15 cellular contexts compared by ENCODE assay signal in the genomic region with DNA sequence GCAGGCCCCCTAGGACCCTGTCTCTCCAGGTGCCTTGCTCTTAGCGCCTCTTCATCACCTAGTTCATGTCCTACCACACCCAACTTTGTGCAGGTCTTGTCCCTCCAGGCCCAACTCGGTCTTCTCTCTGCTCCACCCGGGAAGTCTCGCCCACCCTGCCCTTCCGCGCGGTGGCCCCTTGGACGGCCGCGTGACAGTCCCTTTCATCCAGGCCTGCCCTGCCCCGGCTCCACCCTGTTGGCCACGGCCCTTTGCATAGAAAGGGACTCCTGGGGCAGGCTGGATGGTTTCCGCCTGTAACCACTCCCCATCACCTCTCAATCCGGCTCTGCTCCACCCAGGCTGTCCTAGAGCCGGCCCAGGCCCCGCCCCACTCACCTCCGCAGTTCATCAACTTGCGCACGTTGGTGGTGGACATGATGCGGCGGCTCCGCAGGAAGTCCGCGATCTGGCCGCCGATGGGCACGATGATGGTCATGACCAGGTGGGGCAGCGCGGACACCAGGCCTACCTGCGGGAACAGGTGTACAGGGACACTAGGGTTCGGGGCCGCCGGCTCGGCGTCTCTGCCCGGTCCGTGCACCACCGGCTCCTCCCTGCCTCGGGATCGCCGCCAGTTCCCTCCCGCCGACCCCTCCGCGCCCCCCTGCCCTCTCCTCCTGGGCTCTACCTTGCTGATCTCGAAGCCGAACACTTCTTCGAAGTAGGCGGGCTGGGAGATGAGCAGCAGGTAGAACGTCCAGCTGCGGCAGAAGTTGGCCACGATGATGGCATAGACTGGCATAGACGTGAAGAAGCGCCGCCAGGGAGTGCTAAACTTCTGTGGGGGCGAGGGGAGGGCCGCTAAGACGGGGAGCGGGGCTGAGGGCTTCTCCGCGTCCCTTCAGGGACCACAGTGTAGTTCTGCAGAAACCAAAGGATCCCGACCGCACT. TPM values are rescaled to one million over a fixed set of nuclear protein-coding genes. Genes with fewer than 3 reads are reported as not detected.
DNase-seq lines count a peak whose midpoint lies in the region; ATAC-seq and TF ChIP-seq lines count a peak whose summit lies in the region.
"Had no signal": no experiment of that assay in that cellular context is flagged by ENCODE, and none has a peak within 500 bp of the region (broad histone marks: within the 10 kb centered on the region; RNA-seq: fewer than 3 reads in every experiment).

No MANE protein-coding gene starts in this region.

- H3K9me3 Mint-ChIP-seq in activated T-helper 17 cell treated with anti-CD3 and anti-CD28 coated beads, Interleukin-2, amount 50 U/mL, for 72 hours: no peaks in the 10 kb centered on the region
- H3K9me3 Mint-ChIP-seq in immature natural killer cell: peaks cover 0 to 3% (median 0%) of the 10 kb centered on the region in 6 donors

- peaks cover 15% of the 10 kb centered on the region for H3K36me3 Mint-ChIP-seq in activated T-helper 17 cell treated with anti-CD3 and anti-CD28 coated beads, Interleukin-2, amount 50 U/mL, for 72 hours (ENCODE audit: low read depth)
- no peaks in the 10 kb centered on the region for H3K36me3 Mint-ChIP-seq in immature natural killer cell

- ATAC-seq in activated T-helper 17 cell treated with anti-CD3 and anti-CD28 coated beads, Interleukin-2, amount 50 U/mL, for 72 hours (replicated peaks): peak; percentile 69
- ATAC-seq in HG02885 (IDR thresholded peaks at IDR 0.05; ENCODE audit: poor library complexity, unreplicated experiment): no peak
- ATAC-seq: right cardiac atrium, Right ventricle myocardium inferior had no signal

- no peak overlapping the region for H3K27ac ChIP-seq in BLaER1
- no peak overlapping the region for H3K27ac ChIP-seq in breast epithelium
- H3K27ac ChIP-seq: cardiac muscle cell, thoracic aorta had no signal

- TF ChIP-seq CTCF in breast epithelium (IDR thresholded peaks at IDR 0.05): no peak

- no peak overlapping the region for H3K27ac Mint-ChIP-seq in activated T-helper 17 cell treated with anti-CD3 and anti-CD28 coated beads, Interleukin-2, amount 50 U/mL, for 72 hours
- peak overlapping the region in 1 of 6 donors; percentile 59 for H3K27ac Mint-ChIP-seq in immature natural killer cell

- peak overlapping the region; percentile 14; the same call in 1 of the 2 replicates for H3K4me2 ChIP-seq in BLaER1

- H4K20me1 ChIP-seq in BLaER1: peaks cover 6% of the 10 kb centered on the region; the same call in 1 of the 2 replicates

- intact Hi-C loops in breast epithelium (cut with DNase I; ENCODE audit: low total_unique reads): loop anchor here (10.0 kb wide), 1 partner anchor 178 kb away; no protein-coding TSS in a partner anchor

- peak; percentile 37 for DNase-seq in G401 (ENCODE audit: low spot score)
- DNase-seq in immature natural killer cell: no peak
- no peak for DNase-seq in breast epithelium (ENCODE audit: low spot score in 2 of 2)
- DNase-seq in NCI-H2227 treated with DMSO at 0.1 percent for 48 hours (lab: John Stamatoyannopoulos, UW): no peak
- DNase-seq in COR-L47 (lab: John Stamatoyannopoulos, UW): no peak
- DNase-seq: NCI-H1105 treated with DMSO at 0.1 percent for 48 hours, NCI-H526 treated with DMSO at 0.1 percent for 48 hours had no signal

- 0 out of 2 replicates have a peak overlapping the region, but pooled peaks have one; percentile 28 for H3K4me3 ChIP-seq in BLaER1
- peak overlapping the region in 1 of 3 donors; percentile 35 for H3K4me3 ChIP-seq in breast epithelium
- H3K4me3 ChIP-seq: cardiac muscle cell, thoracic aorta had no signal

- peaks cover 23% of the 10 kb centered on the region for H3K9me3 ChIP-seq in BLaER1
- no peaks in the 10 kb centered on the region for H3K9me3 ChIP-seq in breast epithelium
- H3K9me3 ChIP-seq: thoracic aorta had no signal

- H3K36me3 ChIP-seq in BLaER1 (no peaks in the 10 kb centered on the region), breast epithelium (no peaks in the 10 kb centered on the region)
- H3K36me3 ChIP-seq: cardiac muscle cell, thoracic aorta had no signal

- H3K9ac ChIP-seq in BLaER1: no peak overlapping the region

- peak overlapping the region; percentile 36 for H3K4me3 Mint-ChIP-seq in activated T-helper 17 cell treated with anti-CD3 and anti-CD28 coated beads, Interleukin-2, amount 50 U/mL, for 72 hours
- H3K4me3 Mint-ChIP-seq in immature natural killer cell: peak overlapping the region in 3 of 5 donors; percentile 14 to 30 (median 24)

- TF ChIP-seq POLR2A in breast epithelium (IDR thresholded peaks at IDR 0.05): no peak

- in situ Hi-C loops in G401 (cut with HindIII; ENCODE audit: low sequenced_read_pairs): no loop called here

- peaks cover 100% of the 10 kb centered on the region for H3K27me3 ChIP-seq in BLaER1
- peaks cover 12 to 79% of the 10 kb centered on the region in 2 donors for H3K27me3 ChIP-seq in breast epithelium

- H3K27me3 Mint-ChIP-seq in activated T-helper 17 cell treated with anti-CD3 and anti-CD28 coated beads, Interleukin-2, amount 50 U/mL, for 72 hours: peaks cover 64% of the 10 kb centered on the region
- H3K27me3 Mint-ChIP-seq in immature natural killer cell (ENCODE audit: low read depth in 3 of 3): peaks cover 30 to 46% (median 37%) of the 10 kb centered on the region in 3 donors

- H3K4me1 ChIP-seq in BLaER1 (peaks cover 27% of the 10 kb centered on the region), breast epithelium (peaks cover 5 to 6% of the 10 kb centered on the region in 2 donors)

- H3K4me1 Mint-ChIP-seq in activated T-helper 17 cell treated with anti-CD3 and anti-CD28 coated beads, Interleukin-2, amount 50 U/mL, for 72 hours: peaks cover 22% of the 10 kb centered on the region
- H3K4me1 Mint-ChIP-seq in immature natural killer cell: peaks cover 22 to 29% of the 10 kb centered on the region in 2 donors

RNA-seq across cellular contexts. Expression of gene GFY, which starts 7.2 kb away (rescaled TPM):
- 0.55 and 1.3 TPM in 2 replicates for total RNA-seq in G401 (2014; rRNA removed; shearing (Covaris generic))
- total RNA-seq in activated T-helper 17 cell treated with anti-CD3 and anti-CD28 coated beads, Interleukin-2, amount 50 U/mL, for 72 hours: not detected
- polyA plus RNA-seq in immature natural killer cell: not detected
- not detected for total RNA-seq in breast epithelium
- total RNA-seq: right cardiac atrium, Right ventricle myocardium inferior, thoracic aorta had no signal
- polyA plus RNA-seq: esophagus, right cardiac atrium had no signal

RNA-seq across cellular contexts. Expression of gene SLC17A7, which starts 8.9 kb away (rescaled TPM):
- 3.1 and 7.0 TPM in 2 replicates for total RNA-seq in G401 (2014; rRNA removed; shearing (Covaris generic))
- under 1 TPM in 1 of 2 donors, not detected in 1; 0.40 TPM for total RNA-seq in activated T-helper 17 cell treated with anti-CD3 and anti-CD28 coated beads, Interleukin-2, amount 50 U/mL, for 72 hours
- polyA plus RNA-seq in immature natural killer cell: not detected
- 1 to 10 TPM in 1 of 3 donors, under 1 TPM in 2; 0.44 to 4.3 (median 0.98) TPM for total RNA-seq in breast epithelium

RNA-seq across cellular contexts. Expression of gene PTH2, which starts 9.2 kb away (rescaled TPM):
- not detected in 2 replicates for total RNA-seq in G401 (2014; rRNA removed; shearing (Covaris generic))
- not detected for total RNA-seq in activated T-helper 17 cell treated with anti-CD3 and anti-CD28 coated beads, Interleukin-2, amount 50 U/mL, for 72 hours
- polyA plus RNA-seq in immature natural killer cell: not detected
- total RNA-seq in breast epithelium: not detected
- total RNA-seq: right cardiac atrium, Right ventricle myocardium inferior, thoracic aorta had no signal
- polyA plus RNA-seq: esophagus, right cardiac atrium had no signal

RNA-seq across cellular contexts. Expression of gene PIH1D1, which starts 19.2 kb away (rescaled TPM):
- total RNA-seq in G401 (2014; rRNA removed; shearing (Covaris generic)): 148 and 183 TPM in 2 replicates
- total RNA-seq in activated T-helper 17 cell treated with anti-CD3 and anti-CD28 coated beads, Interleukin-2, amount 50 U/mL, for 72 hours: 100 to 1,000 TPM; 183 to 194 TPM
- 10 to 100 TPM; 91.4 to 97.6 (median 93.3) TPM for polyA plus RNA-seq in immature natural killer cell
- 100 to 1,000 TPM in 2 of 3 donors, 10 to 100 TPM in 1; 94.4 to 121 (median 106) TPM for total RNA-seq in breast epithelium

RNA-seq across cellular contexts. Expression of gene ALDH16A1, which starts 20.6 kb away (rescaled TPM):
- 50.9 and 65.6 TPM in 2 replicates for total RNA-seq in G401 (2014; rRNA removed; shearing (Covaris generic))
- 10 to 100 TPM; 15.5 to 39.1 TPM for total RNA-seq in activated T-helper 17 cell treated with anti-CD3 and anti-CD28 coated beads, Interleukin-2, amount 50 U/mL, for 72 hours
- polyA plus RNA-seq in immature natural killer cell: 10 to 100 TPM; 37.2 to 57.0 (median 42.4) TPM
- total RNA-seq in breast epithelium: 10 to 100 TPM; 20.6 to 34.4 (median 32.2) TPM
